9 cellular contexts compared by ENCODE assay signal in genomic region chr20:64131406-64131805, GRCh38. TPM values are rescaled to one million over a fixed set of nuclear protein-coding genes. Genes with fewer than 3 reads are reported as not detected.
A peak's percentile ranks its signal among the peaks of the same experiment; 100 is the strongest.
DNase-seq lines count a peak whose midpoint lies in the region; ATAC-seq, FAIRE-seq and TF ChIP-seq lines count a peak whose summit lies in the region.
"Had no signal": no experiment of that assay in that cellular context is flagged by ENCODE, and none has a peak within 500 bp of the region (broad histone marks: within the 10 kb centered on the region; RNA-seq: fewer than 3 reads in every experiment).

No MANE protein-coding gene starts in this region.

- no peak overlapping the region for H2BK15ac ChIP-seq in H1 (ENCODE audit: low read length)

- H3K56ac ChIP-seq in H1 (replicated peaks; ENCODE audit: insufficient read length, low read depth, low read length), result no peak overlapping the region

- no peaks in the 10 kb centered on the region for H3K23me2 ChIP-seq in H1 (ENCODE audit: low read depth, low read length)

- H3K79me2 ChIP-seq in H1 (ENCODE audit: control insufficient read depth in 1 of 2, insufficient read depth in 2 of 2, low read length in 2 of 2), result no peaks in the 10 kb centered on the region

- no peak overlapping the region for H2BK5ac ChIP-seq in H1 (ENCODE audit: low read depth, low read length)

- H4K5ac ChIP-seq in H1 (ENCODE audit: insufficient read length, low read depth, low read length), result no peak overlapping the region

- intact Hi-C loops in Right ventricle myocardium superior (cut with DNase I), result no loop called here

- no peak overlapping the region for H3K14ac ChIP-seq in H1 (ENCODE audit: insufficient read length)

- H3K36me3 ChIP-seq in right atrium auricular region (no peaks in the 10 kb centered on the region), H1 (ENCODE audit: control insufficient read depth in 2 of 4, insufficient read depth in 4 of 4, low read length in 3 of 4) (no peaks in the 10 kb centered on the region)

- no peaks in the 10 kb centered on the region for H3K79me1 ChIP-seq in H1 (ENCODE audit: low read depth, low read length)

- no peak for TF ChIP-seq EP300 in H1 (IDR thresholded peaks at IDR 0.05; ENCODE audit: borderline replicate concordance in 1 of 2, low read depth in 2 of 2, low read length in 2 of 2)

- peak; percentile 37 for DNase-seq in Right ventricle myocardium superior
- DNase-seq in right atrium auricular region (ENCODE audit: low spot score), result no peak
- DNase-seq in NCI-H748 treated with DMSO at 0.1 percent for 48 hours (lab: John Stamatoyannopoulos, UW), result peak; percentile 23
- peak in 1 of 2 experiments; percentile 38 for DNase-seq in H1 (ENCODE audit: low read depth in 1 of 2, low spot score in 2 of 2)
- no peak for DNase-seq in stimulated activated naive CD8-positive, alpha-beta T cell treated with anti-CD3 and anti-CD28 coated beads, Interleukin-15, Interleukin-2, amounts not matched to agents 100 U/mL and 50 U/mL, for 24 hours
- DNase-seq in COR-L47 (lab: John Stamatoyannopoulos, UW), result no peak
- DNase-seq: NK-92 treated with Interleukin-12 subunit alpha and Interleukin-12 subunit beta, amount 100 ng/mL, for 24 hours had no signal

- FAIRE-seq in H1 (lab: Jason Lieb, UNC), result no peak

- ATAC-seq in Right ventricle myocardium superior (ENCODE audit: poor library complexity) (no peak), HG03378 (IDR thresholded peaks at IDR 0.05; ENCODE audit: unreplicated experiment) (no peak), HG02885 (IDR thresholded peaks at IDR 0.05; ENCODE audit: poor library complexity, unreplicated experiment) (no peak)
- peak; percentile 55 for ATAC-seq in stimulated activated naive CD8-positive, alpha-beta T cell treated with anti-CD3 and anti-CD28 coated beads, Interleukin-15, Interleukin-2, amounts not matched to agents 100 U/mL and 50 U/mL, for 24 hours

- no peak overlapping the region for H2AFZ ChIP-seq in H1 (ENCODE audit: low read length)

- TF ChIP-seq CTCF in right atrium auricular region (IDR thresholded peaks at IDR 0.05), result no peak
- peak; percentile 37 to 56 (median 51); a peak in 3 of 4 replicates for TF ChIP-seq CTCF in H1 (IDR thresholded peaks at IDR 0.05; ENCODE audit: control extremely low read depth in 1 of 3, insufficient read depth in 1 of 3, low read depth in 1 of 3, low read length in 3 of 3)

- no peak overlapping the region for H2BK20ac ChIP-seq in H1 (ENCODE audit: low read length)

- H3K27ac ChIP-seq in right atrium auricular region (no peak overlapping the region), H1 (ENCODE audit: low read depth, low read length) (no peak overlapping the region)

- no peak overlapping the region for H3K9ac ChIP-seq in H1 (replicated peaks in 1 of 4; ENCODE audit: extremely low read depth in 1 of 4, low read depth in 3 of 4, low read length in 3 of 4)

- no peaks in the 10 kb centered on the region for H4K20me1 ChIP-seq in H1 (replicated peaks in 1 of 2; ENCODE audit: control insufficient read depth in 1 of 2, insufficient read depth in 2 of 2, low read length in 2 of 2)

- H3K27me3 ChIP-seq in right atrium auricular region (no peaks in the 10 kb centered on the region), H1 (replicated peaks in 1 of 4; ENCODE audit: control insufficient read depth in 3 of 4, extremely low read depth in 1 of 4, insufficient read depth in 3 of 4, low read length in 3 of 4) (no peaks in the 10 kb centered on the region)

- no peak overlapping the region for H2AK5ac ChIP-seq in H1 (ENCODE audit: low read depth, low read length)

- H3K9me3 ChIP-seq in right atrium auricular region, result no peaks in the 10 kb centered on the region
- no peaks in the 10 kb centered on the region for H3K9me3 ChIP-seq in H1 (ENCODE audit: insufficient read depth in 2 of 2, low read depth in 1 of 2, low read length in 1 of 2)

- H2BK12ac ChIP-seq in H1 (ENCODE audit: low read depth, low read length), result no peak overlapping the region

- no peak overlapping the region for H3K18ac ChIP-seq in H1 (ENCODE audit: extremely low read depth, low read length)

- no peak overlapping the region for H4K8ac ChIP-seq in H1 (ENCODE audit: extremely low read depth, insufficient read depth, low read length)

- H2BK120ac ChIP-seq in H1 (replicated peaks; ENCODE audit: low read depth, low read length), result no peak overlapping the region

- no peak overlapping the region for H3K4ac ChIP-seq in H1 (replicated peaks; ENCODE audit: insufficient read length, low read depth, low read length)

- no peaks in the 10 kb centered on the region for H3K4me1 ChIP-seq in right atrium auricular region
- H3K4me1 ChIP-seq in H1 (replicated peaks in 1 of 4; ENCODE audit: control insufficient read depth in 3 of 4, insufficient read depth in 4 of 4, low read length in 3 of 4), result no peaks in the 10 kb centered on the region; a peak in 1 of 7 replicates

- no peak overlapping the region for H4K91ac ChIP-seq in H1 (replicated peaks; ENCODE audit: insufficient read length, low read length)

- H3K4me3 ChIP-seq in right atrium auricular region (no peak overlapping the region), H1 (ENCODE audit: extremely low read depth in 1 of 4, insufficient read depth in 2 of 4, low read depth in 3 of 4, low read length in 4 of 4) (no peak overlapping the region)

- POLR2A ChIA-PET in H1 (lab: Charles Lee; ENCODE audit: partially characterized antibody), result no interaction called here

- no peak overlapping the region for H3K4me2 ChIP-seq in H1 (ENCODE audit: insufficient read depth in 1 of 2, low read depth in 2 of 2, low read length in 2 of 2)

- no peak overlapping the region for H3K23ac ChIP-seq in H1 (ENCODE audit: insufficient read length)

- CTCF ChIA-PET in H1 (lab: Charles Lee; ENCODE audit: partially characterized antibody), result interaction anchor here (0.7 to 1.0 kb wide), 2 partner anchors 11 to 74 kb away, joined by 4 read pairs; no protein-coding TSS in a partner anchor

- no peak for TF ChIP-seq POLR2A in H1 (IDR thresholded peaks at IDR 0.05; ENCODE audit: control extremely low read depth in 1 of 2, low read depth in 2 of 2, low read length in 2 of 2)

- 83% methylated on average over 4 of the region's 4 CpGs; no CpG with 5 or more reads in 1 of the 2 experiments for WGBS in H1 (ENCODE audit: extremely low coverage in 1 of 2, insufficient coverage in 1 of 2, insufficient read length in 1 of 2, insufficient replicate concordance in 2 of 2, low coverage in 1 of 2, low lambda C conversion rate in 2 of 2, missing lambda C conversion rate in 1 of 2), 2 experiments

- TF ChIP-seq RAD21 in H1 (IDR thresholded peaks at IDR 0.05 in 1 of 2, conservative IDR thresholded peaks at IDR 0.05 in 1 of 2; ENCODE audit: low read depth in 2 of 2, low read length in 2 of 2), result peak; percentile 18 to 37; a peak in 2 of 4 replicates

RNA-seq across cellular contexts. Expression of gene NPBWR2, which starts 24.0 kb away (rescaled TPM):
- total RNA-seq in Right ventricle myocardium superior (not detected), right atrium auricular region (not detected)
- not detected in 2 replicates for total RNA-seq in H1 (2021; fragmentation: NEBNext Ultra II Directional; extraction: Animal tissue kit (Norgen Biotek cat#: 25700))
- not detected in 2 replicates for polyA plus RNA-seq in H1 (2011; rRNA removed)
- not detected for polyA plus RNA-seq in H1 (2011; cell fraction: cytosol; rRNA removed)
- polyA plus RNA-seq in H1 (2011; cell fraction: nucleus; rRNA removed), result not detected
- 0.11 TPM in 1 of 4 replicates, not detected in the others for polyA plus RNA-seq in H1 (2012, experiment 1 of 2)
- polyA plus RNA-seq in H1 (2012, experiment 2 of 2), result not detected
- polyA plus RNA-seq in H1 (2013, experiment 1 of 2), result not detected
- not detected for polyA plus RNA-seq in H1 (2013, experiment 2 of 2)
- polyA minus RNA-seq in H1 (2011; rRNA and poly(A)+ RNA removed), result not detected in 2 replicates
- not detected for polyA minus RNA-seq in H1 (2011; cell fraction: cytosol; rRNA and poly(A)+ RNA removed)
- not detected for polyA minus RNA-seq in H1 (2011; cell fraction: nucleus; rRNA and poly(A)+ RNA removed)

RNA-seq across cellular contexts. Expression of gene MYT1, which starts 32.8 kb away (rescaled TPM):
- total RNA-seq in Right ventricle myocardium superior, result 0.40 TPM
- total RNA-seq in right atrium auricular region, result under 1 TPM in 1 of 2 donors, not detected in 1; 0.15 TPM
- 1.1 and 2.0 TPM in 2 replicates for total RNA-seq in H1 (2021; fragmentation: NEBNext Ultra II Directional; extraction: Animal tissue kit (Norgen Biotek cat#: 25700))
- 0.63 and 1.0 TPM in 2 replicates for polyA plus RNA-seq in H1 (2011; rRNA removed)
- 0.96 TPM for polyA plus RNA-seq in H1 (2011; cell fraction: cytosol; rRNA removed)
- polyA plus RNA-seq in H1 (2011; cell fraction: nucleus; rRNA removed), result 2.8 TPM
- polyA plus RNA-seq in H1 (2012, experiment 1 of 2), result 0.51 to 1.5 TPM (median 1.1 TPM) in 4 replicates
- 0.24 TPM for polyA plus RNA-seq in H1 (2012, experiment 2 of 2)
- 1.2 TPM for polyA plus RNA-seq in H1 (2013, experiment 1 of 2)
- polyA plus RNA-seq in H1 (2013, experiment 2 of 2), result 0.90 TPM
- polyA minus RNA-seq in H1 (2011; rRNA and poly(A)+ RNA removed), result 0.88 and 0.95 TPM in 2 replicates
- 1.3 TPM for polyA minus RNA-seq in H1 (2011; cell fraction: cytosol; rRNA and poly(A)+ RNA removed)
- 1.00 TPM for polyA minus RNA-seq in H1 (2011; cell fraction: nucleus; rRNA and poly(A)+ RNA removed)

RNA-seq across cellular contexts. Expression of gene LKAAEAR1, which starts 47.2 kb away (rescaled TPM):
- not detected for total RNA-seq in Right ventricle myocardium superior
- not detected for total RNA-seq in right atrium auricular region
- 0.41 and 0.52 TPM in 2 replicates for total RNA-seq in H1 (2021; fragmentation: NEBNext Ultra II Directional; extraction: Animal tissue kit (Norgen Biotek cat#: 25700))
- 0.53 and 0.91 TPM in 2 replicates for polyA plus RNA-seq in H1 (2011; rRNA removed)
- 0.65 TPM for polyA plus RNA-seq in H1 (2011; cell fraction: cytosol; rRNA removed)
- 0.34 TPM for polyA plus RNA-seq in H1 (2011; cell fraction: nucleus; rRNA removed)
- 0.24 TPM in 1 of 4 replicates, not detected in the others for polyA plus RNA-seq in H1 (2012, experiment 1 of 2)
- not detected for polyA plus RNA-seq in H1 (2012, experiment 2 of 2)
- polyA plus RNA-seq in H1 (2013, experiment 1 of 2), result 0.20 TPM
- 0.28 TPM for polyA plus RNA-seq in H1 (2013, experiment 2 of 2)
- not detected in 2 replicates for polyA minus RNA-seq in H1 (2011; rRNA and poly(A)+ RNA removed)
- polyA minus RNA-seq in H1 (2011; cell fraction: cytosol; rRNA and poly(A)+ RNA removed), result not detected
- polyA minus RNA-seq in H1 (2011; cell fraction: nucleus; rRNA and poly(A)+ RNA removed), result not detected

RNA-seq across cellular contexts. Expression of gene OPRL1, which starts 51.5 kb away (rescaled TPM):
- total RNA-seq in Right ventricle myocardium superior (0.75 TPM), right atrium auricular region (1 to 10 TPM in 1 of 2 donors, under 1 TPM in 1; 0.75 to 1.4 TPM)
- 0.52 and 0.63 TPM in 2 replicates for total RNA-seq in H1 (2021; fragmentation: NEBNext Ultra II Directional; extraction: Animal tissue kit (Norgen Biotek cat#: 25700))
- polyA plus RNA-seq in H1 (2011; rRNA removed), result 0.98 and 2.0 TPM in 2 replicates
- 1.3 TPM for polyA plus RNA-seq in H1 (2011; cell fraction: cytosol; rRNA removed)
- 2.1 TPM for polyA plus RNA-seq in H1 (2011; cell fraction: nucleus; rRNA removed)
- 0.52 to 1.4 TPM (median 1.1 TPM) in 4 replicates for polyA plus RNA-seq in H1 (2012, experiment 1 of 2)
- polyA plus RNA-seq in H1 (2012, experiment 2 of 2), result 0.81 TPM
- 0.39 TPM for polyA plus RNA-seq in H1 (2013, experiment 1 of 2)
- polyA plus RNA-seq in H1 (2013, experiment 2 of 2), result 0.46 TPM
- polyA minus RNA-seq in H1 (2011; rRNA and poly(A)+ RNA removed), result 1.2 and 1.4 TPM in 2 replicates
- polyA minus RNA-seq in H1 (2011; cell fraction: cytosol; rRNA and poly(A)+ RNA removed), result 1.4 TPM
- 0.50 TPM for polyA minus RNA-seq in H1 (2011; cell fraction: nucleus; rRNA and poly(A)+ RNA removed)

RNA-seq across cellular contexts. Expression of gene RGS19, which starts 52.1 kb away (rescaled TPM):
- total RNA-seq in Right ventricle myocardium superior, result 6.7 TPM
- total RNA-seq in right atrium auricular region, result 10 to 100 TPM in 1 of 2 donors, 1 to 10 TPM in 1; 7.8 to 14.1 TPM
- total RNA-seq in H1 (2021; fragmentation: NEBNext Ultra II Directional; extraction: Animal tissue kit (Norgen Biotek cat#: 25700)), result 12.7 and 13.1 TPM in 2 replicates
- polyA plus RNA-seq in H1 (2011; rRNA removed), result 16.8 and 21.9 TPM in 2 replicates
- 14.6 TPM for polyA plus RNA-seq in H1 (2011; cell fraction: cytosol; rRNA removed)
- 18.9 TPM for polyA plus RNA-seq in H1 (2011; cell fraction: nucleus; rRNA removed)
- polyA plus RNA-seq in H1 (2012, experiment 1 of 2), result 9.5 to 12.1 TPM (median 10.6 TPM) in 4 replicates
- 8.8 TPM for polyA plus RNA-seq in H1 (2012, experiment 2 of 2)
- polyA plus RNA-seq in H1 (2013, experiment 1 of 2), result 9.0 TPM
- polyA plus RNA-seq in H1 (2013, experiment 2 of 2), result 8.9 TPM
- 4.3 and 4.8 TPM in 2 replicates for polyA minus RNA-seq in H1 (2011; rRNA and poly(A)+ RNA removed)
- polyA minus RNA-seq in H1 (2011; cell fraction: cytosol; rRNA and poly(A)+ RNA removed), result 8.7 TPM
- 6.3 TPM for polyA minus RNA-seq in H1 (2011; cell fraction: nucleus; rRNA and poly(A)+ RNA removed)

Comparison
In these comparisons a context has a peak if more than half of its experiments do, and no peak if none do; other contexts are left out.
1. DNase-seq: peak in Right ventricle myocardium superior (single experiment) and NCI-H748 treated with DMSO at 0.1 percent for 48 hours (single experiment); none in right atrium auricular region (single experiment), stimulated activated naive CD8-positive, alpha-beta T cell treated with anti-CD3 and anti-CD28 coated beads, Interleukin-15, Interleukin-2, amounts not matched to agents 100 U/mL and 50 U/mL, for 24 hours (single experiment) and COR-L47 (single experiment).
2. CTCF ChIP-seq: peak in H1 (3 of 3); none in right atrium auricular region (0 of 2).